Comparison of ENCODE assay signal across 1 cellular context in genomic region chr11:117009905-117010605, GRCh38.
TF ChIP-seq lines count a peak whose summit lies in the region.

No MANE protein-coding gene starts in this region.

TF ChIP-seq in IMR-90, 13 proteins besides CTCF, POLR2A, EP300 and RAD21 (continued from another document):
- no peak for TF ChIP-seq ELK1 (IDR thresholded peaks at IDR 0.05; ENCODE audit: borderline replicate concordance, low read depth, low read length)
- TF ChIP-seq MXI1 (IDR thresholded peaks at IDR 0.05; ENCODE audit: borderline replicate concordance, low read depth, low read length), result no peak
- no peak for TF ChIP-seq CEBPB (IDR thresholded peaks at IDR 0.05; ENCODE audit: low read depth, low read length)
- no peak for TF ChIP-seq CHD1 (IDR thresholded peaks at IDR 0.05; ENCODE audit: low read depth, low read length)
- no peak for TF ChIP-seq MAFK (IDR thresholded peaks at IDR 0.05; ENCODE audit: low read depth, low read length)
- no peak for TF ChIP-seq BHLHE40 (IDR thresholded peaks at IDR 0.05; ENCODE audit: low read depth, low read length)
